19 cellular contexts compared by ENCODE assay signal in the genomic region with DNA sequence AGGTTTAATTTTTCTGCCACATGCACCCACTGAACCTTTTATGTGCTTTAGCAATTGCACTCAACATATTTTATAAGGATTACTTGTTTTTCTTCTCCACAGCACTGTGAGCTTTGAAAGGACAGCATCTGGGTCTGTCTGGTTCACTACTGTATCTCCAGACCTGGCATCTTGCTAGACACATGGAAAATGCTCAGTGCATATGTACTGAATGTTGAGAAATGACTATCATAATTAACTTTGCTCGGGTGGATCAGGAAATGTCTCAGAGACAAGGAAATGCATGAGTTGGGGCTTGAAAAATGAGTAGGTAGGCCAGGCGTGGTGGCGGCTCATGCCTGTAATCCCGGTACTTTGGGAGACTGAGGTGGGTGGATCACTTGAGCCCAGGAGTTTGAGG. TPM values are rescaled to one million over a fixed set of nuclear protein-coding genes. Genes with fewer than 3 reads are reported as not detected.
A peak's percentile ranks its signal among the peaks of the same experiment; 100 is the strongest.
DNase-seq lines count a peak whose midpoint lies in the region; ATAC-seq and TF ChIP-seq lines count a peak whose summit lies in the region.
"Had no signal": no experiment of that assay in that cellular context is flagged by ENCODE, and none has a peak within 500 bp of the region (broad histone marks: within the 10 kb centered on the region; RNA-seq: fewer than 3 reads in every experiment).

No MANE protein-coding gene starts in this region.

- no peaks in the 10 kb centered on the region for H4K20me1 ChIP-seq in SK-N-SH (ENCODE audit: insufficient read depth)

- H3F3A ChIP-seq in SK-N-SH (replicated peaks; ENCODE audit: insufficient read depth) = no peaks in the 10 kb centered on the region

- no peak for TF ChIP-seq RAD21 in SK-N-SH (IDR thresholded peaks at IDR 0.05; ENCODE audit: low read length)

- no peaks in the 10 kb centered on the region for H3K9me2 ChIP-seq in SK-N-SH

- H3K79me2 ChIP-seq in SK-N-SH (ENCODE audit: insufficient read depth) = no peaks in the 10 kb centered on the region

- H3K4me1 ChIP-seq in SK-N-SH (ENCODE audit: control insufficient read depth in 1 of 2, insufficient read depth in 2 of 2, low read depth in 1 of 2, low read length in 1 of 2) = no peaks in the 10 kb centered on the region
- H3K4me1 ChIP-seq: lower lobe of right lung had no signal

- H3K9ac ChIP-seq in SK-N-SH = no peak overlapping the region

- H3K9me3 ChIP-seq in SK-N-SH = no peaks in the 10 kb centered on the region
- H3K9me3 ChIP-seq: lower lobe of right lung, thoracic aorta had no signal

- H3K4me3 ChIP-seq in SK-N-SH (ENCODE audit: low read depth in 2 of 2, low read length in 1 of 2) = no peak overlapping the region
- H3K4me3 ChIP-seq: lower lobe of right lung, thoracic aorta had no signal

- no peak overlapping the region for H2AFZ ChIP-seq in SK-N-SH (ENCODE audit: low read depth)

- POLR2A ChIA-PET in SK-N-SH (lab: Yijun Ruan, JAX) = no interaction called here

- no peak for ATAC-seq in SK-N-SH treated with all-trans-retinoic acid at 6 μM for 48 hours
- ATAC-seq: effector memory CD8-positive, alpha-beta T cell; lower lobe of right lung had no signal

- no peaks in the 10 kb centered on the region; the same call in 1 of the 2 replicates for H3K27me3 ChIP-seq in SK-N-SH (ENCODE audit: insufficient read depth)

- H3K36me3 ChIP-seq in SK-N-SH (replicated peaks in 1 of 2; ENCODE audit: control insufficient read depth in 1 of 2, insufficient read depth in 2 of 2, low read length in 1 of 2) = no peaks in the 10 kb centered on the region
- H3K36me3 ChIP-seq: lower lobe of right lung, thoracic aorta had no signal

- WGBS in SK-N-SH (ENCODE audit: low lambda C conversion rate) = 19% methylated on average over 4 of the region's 4 CpGs

- CTCF ChIA-PET in SK-N-SH (lab: Yijun Ruan, JAX) = interaction anchor here (0.7 to 2.4 kb wide), 3 partner anchors 32 to 99 kb away, joined by 3 to 8 read pairs (median 3); a partner anchor contains a TSS

- no peak for TF ChIP-seq CTCF in SK-N-SH (IDR thresholded peaks at IDR 0.05)

- DNase-seq in SK-N-SH = peak; percentile 45
- peak; percentile 34 for DNase-seq in HT1080 (ENCODE audit: low read depth)
- peak; percentile 51 for DNase-seq in SK-N-DZ (ENCODE audit: low spot score)
- peak; percentile 52 for DNase-seq in left kidney (ENCODE audit: low read depth, low spot score)
- no peak for DNase-seq in stimulated activated CD4-positive, alpha-beta T cell treated with anti-CD3 and anti-CD28 coated beads, Interleukin-4, amount 100 ng/mL, for 1 hour
- DNase-seq in amniotic stem cell (lab: John Stamatoyannopoulos, UW) = no peak
- no peak for DNase-seq in NCI-H748 (lab: John Stamatoyannopoulos, UW; ENCODE audit: unreplicated experiment)
- DNase-seq: activated CD4-positive, alpha-beta T cell treated with anti-CD3 and anti-CD28 coated beads, Interleukin-2, amount 50 U/mL, for 4 hours; activated gamma-delta T cell treated with Interleukin-2 at 50 U/mL for 16 hours; CD4-positive, alpha-beta memory T cell; effector memory CD8-positive, alpha-beta T cell; HFFc6; lower lobe of right lung; MV-4-11; occipital lobe; retina had no signal

- no peak overlapping the region; a peak in 1 of 4 replicates for H3K27ac ChIP-seq in SK-N-SH (ENCODE audit: low read depth in 2 of 2, low read length in 1 of 2)
- H3K27ac ChIP-seq: lower lobe of right lung, thoracic aorta, VCaP had no signal

- H3K4me2 ChIP-seq in SK-N-SH = no peak overlapping the region

- no peak for TF ChIP-seq EP300 in SK-N-SH (IDR thresholded peaks at IDR 0.05; ENCODE audit: borderline replicate concordance in 1 of 2, low read depth in 1 of 2, low read length in 1 of 2)

TF ChIP-seq in SK-N-SH, 30 proteins besides CTCF, POLR2A, EP300 and RAD21:
- no peak for TF ChIP-seq FOXM1 (IDR thresholded peaks at IDR 0.05; ENCODE audit: low read depth)
- no peak for TF ChIP-seq TAF1 (IDR thresholded peaks at IDR 0.05; ENCODE audit: borderline replicate concordance, low read depth, low read length)

TF ChIP-seq in SK-N-SH treated with all-trans-retinoic acid at 6 μM for 48 hours, 23 proteins besides CTCF, POLR2A, EP300 and RAD21:
- TF ChIP-seq SNAI2 (CRISPR knock-in tag; IDR thresholded peaks at IDR 0.05) = no peak
- TF ChIP-seq, protein P1, sequence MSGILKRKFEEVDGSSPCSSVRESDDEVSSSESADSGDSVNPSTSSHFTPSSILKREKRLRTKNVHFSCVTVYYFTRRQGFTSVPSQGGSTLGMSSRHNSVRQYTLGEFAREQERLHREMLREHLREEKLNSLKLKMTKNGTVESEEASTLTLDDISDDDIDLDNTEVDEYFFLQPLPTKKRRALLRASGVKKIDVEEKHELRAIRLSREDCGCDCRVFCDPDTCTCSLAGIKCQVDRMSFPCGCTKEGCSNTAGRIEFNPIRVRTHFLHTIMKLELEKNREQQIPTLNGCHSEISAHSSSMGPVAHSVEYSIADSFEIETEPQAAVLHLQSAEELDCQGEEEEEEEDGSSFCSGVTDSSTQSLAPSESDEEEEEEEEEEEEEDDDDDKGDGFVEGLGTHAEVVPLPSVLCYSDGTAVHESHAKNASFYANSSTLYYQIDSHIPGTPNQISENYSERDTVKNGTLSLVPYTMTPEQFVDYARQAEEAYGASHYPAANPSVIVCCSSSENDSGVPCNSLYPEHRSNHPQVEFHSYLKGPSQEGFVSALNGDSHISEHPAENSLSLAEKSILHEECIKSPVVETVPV (CRISPR knock-in tag; IDR thresholded peaks at IDR 0.05) = no peak
- TF ChIP-seq TOX (CRISPR knock-in tag; IDR thresholded peaks at IDR 0.05; ENCODE audit: borderline replicate concordance) = no peak
- TF ChIP-seq ISL1 (CRISPR knock-in tag; IDR thresholded peaks at IDR 0.05) = no peak
- TF ChIP-seq ESRRG (CRISPR knock-in tag; IDR thresholded peaks at IDR 0.05) = no peak
- TF ChIP-seq TCF4 (CRISPR knock-in tag; IDR thresholded peaks at IDR 0.05; ENCODE audit: borderline replicate concordance) = no peak
- no peak for TF ChIP-seq ZNF70 (CRISPR knock-in tag; IDR thresholded peaks at IDR 0.05)

RNA-seq across cellular contexts. Expression of a gene that starts 40.2 kb away (rescaled TPM):
- 0.05 TPM in 2 replicates for polyA plus RNA-seq in SK-N-SH (2012; rRNA removed)
- polyA plus RNA-seq in SK-N-SH (2012; cell fraction: cytosol; rRNA removed) = 0.04 and 0.05 TPM in 2 replicates
- 0.16 and 0.19 TPM in 2 replicates for polyA plus RNA-seq in SK-N-SH (2012; cell fraction: nucleus; rRNA removed)
- 1.4 TPM in 2 replicates for total RNA-seq in HT1080 (2014; rRNA removed; shearing (Covaris generic))
- 0.45 and 0.58 TPM in 2 replicates for polyA plus RNA-seq in HT1080 (2015; cell fraction: cytosol; rRNA removed)
- 1.8 TPM in 2 replicates for polyA plus RNA-seq in HT1080 (2015; cell fraction: nucleus; rRNA removed)
- 1.4 and 2.9 TPM in 2 replicates for polyA plus RNA-seq in SK-N-DZ (2014; cell fraction: cytosol; rRNA removed)
- 7.7 and 13.9 TPM in 2 replicates for polyA plus RNA-seq in SK-N-DZ (2014; cell fraction: nucleus; rRNA removed)

Comparison
In these comparisons a context has a peak if more than half of its experiments do, and no peak if none do; other contexts are left out.
1. DNase-seq: peak in SK-N-SH (single experiment), HT1080 (single experiment), SK-N-DZ (single experiment) and left kidney (single experiment); none in stimulated activated CD4-positive, alpha-beta T cell treated with anti-CD3 and anti-CD28 coated beads, Interleukin-4, amount 100 ng/mL, for 1 hour (single experiment), amniotic stem cell (single experiment) and NCI-H748 (single experiment).